ENCODE assay signal across 15 cellular contexts in genomic region chr1:161993576-161993975, GRCh38. TPM values are rescaled to one million over a fixed set of nuclear protein-coding genes. Genes with fewer than 3 reads are reported as not detected.
DNase-seq lines count a peak whose midpoint lies in the region; ATAC-seq and TF ChIP-seq lines count a peak whose summit lies in the region.
"Had no signal": no experiment of that assay in that cellular context is flagged by ENCODE, and none has a peak within 500 bp of the region (broad histone marks: within the 10 kb centered on the region; RNA-seq: fewer than 3 reads in every experiment).

No MANE protein-coding gene starts in this region.

- no peak overlapping the region for H3K4me3 Mint-ChIP-seq in neural crest cell
- H3K4me3 Mint-ChIP-seq: CD4-positive, CD25-positive, alpha-beta regulatory T cell had no signal

- no peak overlapping the region for H2AFZ ChIP-seq in IMR-90 (replicated peaks; ENCODE audit: low read length, poor library complexity)

- peaks cover 3% of the 10 kb centered on the region for H3K27me3 ChIP-seq in IMR-90 (ENCODE audit: control insufficient read depth, insufficient read depth, low read length)
- H3K27me3 ChIP-seq in dorsolateral prefrontal cortex: no peaks in the 10 kb centered on the region
- H3K27me3 ChIP-seq in prostate gland (replicated peaks; ENCODE audit: insufficient read depth): no peaks in the 10 kb centered on the region
- no peaks in the 10 kb centered on the region for H3K27me3 ChIP-seq in transverse colon
- H3K27me3 ChIP-seq in BE2C: no peaks in the 10 kb centered on the region
- H3K27me3 ChIP-seq: BLaER1 treated with 17β-estradiol and CSF1 and Interleukin-3, amounts not matched to agents 10 nM and 100 nM had no signal

- DNase-seq in IMR-90 (no peak), dorsolateral prefrontal cortex (no peak), neural crest cell (ENCODE audit: low read depth, low spot score) (no peak), prostate gland (ENCODE audit: low spot score) (no peak), transverse colon (no peak), BE2C (no peak)
- DNase-seq: 8988T; AML-193; CD4-positive, CD25-positive, alpha-beta regulatory T cell; DMS53; GF-D8; HCEC 1CT had no signal

- H3K27ac ChIP-seq in IMR-90 (ENCODE audit: insufficient read depth, low read length) (no peak overlapping the region), dorsolateral prefrontal cortex (peak overlapping the region in 54 of 59 donors; percentile 24 to 91 (median 78)), temporal lobe (ENCODE audit: low read depth, low read length) (peak overlapping the region; percentile 81), prostate gland (no peak overlapping the region), transverse colon (peak overlapping the region in 2 of 4 donors; percentile 25 to 48)
- H3K27ac ChIP-seq: BLaER1 treated with 17β-estradiol and CSF1 and Interleukin-3, amounts not matched to agents 10 nM and 100 nM had no signal

- no peak overlapping the region for H3K9ac ChIP-seq in IMR-90 (ENCODE audit: low read depth, low read length)
- H3K9ac ChIP-seq: BLaER1 treated with 17β-estradiol and CSF1 and Interleukin-3, amounts not matched to agents 10 nM and 100 nM had no signal

- no peak for TF ChIP-seq POLR2A in IMR-90 (IDR thresholded peaks at IDR 0.05; ENCODE audit: low read depth, low read length)
- TF ChIP-seq POLR2A in prostate gland (IDR thresholded peaks at IDR 0.05): no peak
- no peak for TF ChIP-seq POLR2A in transverse colon (IDR thresholded peaks at IDR 0.05)

- H3K23ac ChIP-seq in IMR-90 (ENCODE audit: low read depth, low read length): no peak overlapping the region

- TF ChIP-seq RAD21 in IMR-90 (IDR thresholded peaks at IDR 0.05; ENCODE audit: low read length): no peak

- H4K8ac ChIP-seq in IMR-90 (ENCODE audit: low read depth in 2 of 2, low read length in 2 of 2): no peak overlapping the region

- no peak for TF ChIP-seq CTCF in IMR-90 (conservative IDR thresholded peaks at IDR 0.05; ENCODE audit: low read depth, low read length)
- no peak for TF ChIP-seq CTCF in dorsolateral prefrontal cortex (IDR thresholded peaks at IDR 0.05 in 54 of 56, conservative IDR thresholded peaks at IDR 0.05 in 2 of 56; ENCODE audit: low read depth in 1 of 56, partially characterized antibody in 56 of 56)
- no peak for TF ChIP-seq CTCF in neural crest cell (conservative IDR thresholded peaks at IDR 0.05)
- TF ChIP-seq CTCF in prostate gland (IDR thresholded peaks at IDR 0.05): no peak
- TF ChIP-seq CTCF in transverse colon (IDR thresholded peaks at IDR 0.05): no peak
- no peak for TF ChIP-seq CTCF in BE2C (IDR thresholded peaks at IDR 0.05; ENCODE audit: low read depth, low read length)

- peak overlapping the region; percentile 34 for H2AK9ac ChIP-seq in IMR-90 (replicated peaks; ENCODE audit: low read depth, low read length, poor library complexity)

- no TSS peak for BruUV-seq in IMR-90 (replicated peaks; lab: Mats Ljungman, UMichigan)

- dilution Hi-C loops in IMR-90 (cut with HindIII; ENCODE audit: low sequenced_read_pairs, unreplicated experiment): no loop called here

- no peak overlapping the region for H3K4me2 ChIP-seq in IMR-90 (ENCODE audit: low read depth, low read length)
- H3K4me2 ChIP-seq: BLaER1 treated with 17β-estradiol and CSF1 and Interleukin-3, amounts not matched to agents 10 nM and 100 nM had no signal

- in situ Hi-C loops in IMR-90 (cut with MboI; ENCODE audit: low sequenced_read_pairs): no loop called here
- in situ Hi-C loops in transverse colon (cut with MboI; ENCODE audit: low pct_ligation_motif_present in 1 of 4, low pct_unique_long_range_greater_than_20kb in 1 of 4, low sequenced_read_pairs in 3 of 4): no loop called here

- H2BK5ac ChIP-seq in IMR-90 (ENCODE audit: low read depth, low read length, poor library complexity, severe bottlenecking): no peak overlapping the region

- ATAC-seq in IMR-90 (ENCODE audit: low read depth) (no peak), HG02870 (IDR thresholded peaks at IDR 0.05; ENCODE audit: unreplicated experiment) (no peak)

- H3K4ac ChIP-seq in IMR-90 (ENCODE audit: low read depth, low read length): no peak overlapping the region

- H3K4me3 ChIP-seq in IMR-90 (ENCODE audit: insufficient read depth, low read depth, low read length) (no peak overlapping the region), dorsolateral prefrontal cortex (peak overlapping the region in 13 of 59 donors; percentile 1 to 54 (median 24)), prostate gland (no peak overlapping the region), transverse colon (no peak overlapping the region), BE2C (ENCODE audit: low read depth, low read length) (no peak overlapping the region)
- H3K4me3 ChIP-seq: BLaER1 treated with 17β-estradiol and CSF1 and Interleukin-3, amounts not matched to agents 10 nM and 100 nM had no signal

- peak overlapping the region; percentile 68 for H3K27ac Mint-ChIP-seq in neural crest cell (ENCODE audit: unreplicated experiment)

- no peaks in the 10 kb centered on the region for H3K4me1 Mint-ChIP-seq in neural crest cell
- H3K4me1 Mint-ChIP-seq: CD4-positive, CD25-positive, alpha-beta regulatory T cell had no signal

- H3K36me3 Mint-ChIP-seq in neural crest cell (ENCODE audit: low read depth): peaks cover 15% of the 10 kb centered on the region

- peaks cover 4% of the 10 kb centered on the region; the same call in 1 of the 2 replicates for H3K9me1 ChIP-seq in IMR-90 (ENCODE audit: insufficient read depth, low read length)

- intact Hi-C loops in IMR-90 (cut with micrococcal nuclease) (no loop called here), dorsolateral prefrontal cortex (cut with DNase I) (loop anchor here in 1 of 2 donors (5.0 kb wide), 1 partner anchor 39 kb away; no protein-coding TSS in a partner anchor), prostate gland (cut with DNase I) (no loop called here), transverse colon (cut with DNase I; ENCODE audit: low total_unique reads) (no loop called here)

- POLR2A ChIA-PET in IMR-90 (lab: Charles Lee; ENCODE audit: unreplicated experiment): no interaction called here

- H3K9me3 ChIP-seq in IMR-90 (ENCODE audit: control insufficient read depth, insufficient read depth, low read length): no peaks in the 10 kb centered on the region
- H3K9me3 ChIP-seq in prostate gland: no peaks in the 10 kb centered on the region
- H3K9me3 ChIP-seq in transverse colon: no peaks in the 10 kb centered on the region
- no peaks in the 10 kb centered on the region for H3K9me3 ChIP-seq in BE2C

- H3K9me3 Mint-ChIP-seq in neural crest cell: no peaks in the 10 kb centered on the region

- TF ChIP-seq EP300 in transverse colon (IDR thresholded peaks at IDR 0.05; ENCODE audit: low read depth): no peak

- H3K79me1 ChIP-seq in IMR-90 (ENCODE audit: low read depth in 1 of 2, low read length in 2 of 2): no peaks in the 10 kb centered on the region

- no peaks in the 10 kb centered on the region for H3K36me3 ChIP-seq in IMR-90 (ENCODE audit: control insufficient read depth, insufficient read depth, low read length)
- H3K36me3 ChIP-seq in prostate gland: no peaks in the 10 kb centered on the region
- no peaks in the 10 kb centered on the region for H3K36me3 ChIP-seq in transverse colon
- H3K36me3 ChIP-seq in BE2C: no peaks in the 10 kb centered on the region

- no peak overlapping the region for H3K56ac ChIP-seq in IMR-90 (ENCODE audit: extremely low read depth, insufficient read depth, low read length)

- H2BK120ac ChIP-seq in IMR-90 (ENCODE audit: low read depth, low read length): no peak overlapping the region

- no peak overlapping the region for H3K18ac ChIP-seq in IMR-90 (ENCODE audit: low read depth, low read length)

- no peak overlapping the region for H4K5ac ChIP-seq in IMR-90 (ENCODE audit: low read depth, low read length)

- H2BK15ac ChIP-seq in IMR-90 (ENCODE audit: low read depth, low read length): no peak overlapping the region

- no peak overlapping the region for H2AK5ac ChIP-seq in IMR-90 (ENCODE audit: low read depth, low read length)

- no peaks in the 10 kb centered on the region for H3K27me3 Mint-ChIP-seq in neural crest cell (ENCODE audit: low read depth)

- no peak overlapping the region for H4K91ac ChIP-seq in IMR-90 (ENCODE audit: insufficient read depth, low read depth, low read length)

- CTCF ChIA-PET in IMR-90 (lab: Yijun Ruan, JAX): interaction anchor here (1.0 kb wide), 1 partner anchor 44 kb away, joined by 3 read pairs; no protein-coding TSS in a partner anchor

- H3K14ac ChIP-seq in IMR-90 (replicated peaks; ENCODE audit: low read depth, low read length): no peak overlapping the region

- H4K20me1 ChIP-seq in IMR-90 (ENCODE audit: insufficient read depth, low read length): no peaks in the 10 kb centered on the region
- H4K20me1 ChIP-seq: BLaER1 treated with 17β-estradiol and CSF1 and Interleukin-3, amounts not matched to agents 10 nM and 100 nM had no signal

- no peak overlapping the region for H2BK20ac ChIP-seq in IMR-90 (ENCODE audit: low read depth, low read length)

- no CpG with 5 or more reads among the region's 11 CpGs for WGBS in IMR-90 (ENCODE audit: extremely low coverage in 2 of 2, insufficient read length in 1 of 2), 2 experiments
- 87% methylated on average over 11 of the region's 11 CpGs for WGBS in prostate gland
- 87 to 91% methylated on average over 11 of the region's 11 CpGs for WGBS in transverse colon (ENCODE audit: low coverage in 1 of 2), 2 donors

- H3K4me1 ChIP-seq in IMR-90 (ENCODE audit: control insufficient read depth, insufficient read depth, low read length) (no peaks in the 10 kb centered on the region), prostate gland (replicated peaks) (no peaks in the 10 kb centered on the region), transverse colon (no peaks in the 10 kb centered on the region), BE2C (no peaks in the 10 kb centered on the region)

TF ChIP-seq in IMR-90, 13 proteins besides CTCF, POLR2A, EP300 and RAD21 (continues in another document):
- TF ChIP-seq USF2 (IDR thresholded peaks at IDR 0.05; ENCODE audit: low read depth, low read length) (no peak), FOS (IDR thresholded peaks at IDR 0.05; ENCODE audit: low read depth, low read length) (no peak), RFX5 (IDR thresholded peaks at IDR 0.05; ENCODE audit: low read depth, low read length) (no peak)

RNA-seq across cellular contexts. Expression of gene OLFML2B, which starts 30.1 kb away (rescaled TPM):
- total RNA-seq in IMR-90 (2012; rRNA removed) (0.36 and 0.56 TPM in 2 replicates), dorsolateral prefrontal cortex (10 to 100 TPM in 7 of 120 experiments, 1 to 10 TPM in 113; 1.4 to 18.5 (median 5.7) TPM), neural crest cell (5.8 and 7.3 TPM in 2 replicates), temporal lobe (1.2 TPM), prostate gland (10 to 100 TPM in 1 of 2 donors, 1 to 10 TPM in 1; 3.2 to 29.7 TPM), transverse colon (1 to 10 TPM; 1.6 to 5.2 (median 3.7) TPM)
- 0.74 and 0.80 TPM in 2 replicates for polyA plus RNA-seq in IMR-90 (2012; rRNA removed)
- polyA plus RNA-seq in IMR-90 (2012; cell fraction: cytosol; rRNA removed): 0.48 and 1.0 TPM in 2 replicates
- 0.44 and 0.78 TPM in 2 replicates for polyA plus RNA-seq in IMR-90 (2012; cell fraction: nucleus; rRNA removed; ENCODE audit: low replicate concordance)
- polyA plus RNA-seq in BE2C (2012; ENCODE audit: insufficient read depth, insufficient read length, low read depth): not detected
- total RNA-seq: CD4-positive, CD25-positive, alpha-beta regulatory T cell had no signal

Comparison
In these comparisons a context has a peak if more than half of its experiments do, and no peak if none do; other contexts are left out.
1. H3K27ac ChIP-seq: peak in dorsolateral prefrontal cortex (54 of 59) and temporal lobe (single experiment); none in IMR-90 (single experiment) and prostate gland (0 of 2).